8 cellular contexts compared by ENCODE assay signal in the genomic region with DNA sequence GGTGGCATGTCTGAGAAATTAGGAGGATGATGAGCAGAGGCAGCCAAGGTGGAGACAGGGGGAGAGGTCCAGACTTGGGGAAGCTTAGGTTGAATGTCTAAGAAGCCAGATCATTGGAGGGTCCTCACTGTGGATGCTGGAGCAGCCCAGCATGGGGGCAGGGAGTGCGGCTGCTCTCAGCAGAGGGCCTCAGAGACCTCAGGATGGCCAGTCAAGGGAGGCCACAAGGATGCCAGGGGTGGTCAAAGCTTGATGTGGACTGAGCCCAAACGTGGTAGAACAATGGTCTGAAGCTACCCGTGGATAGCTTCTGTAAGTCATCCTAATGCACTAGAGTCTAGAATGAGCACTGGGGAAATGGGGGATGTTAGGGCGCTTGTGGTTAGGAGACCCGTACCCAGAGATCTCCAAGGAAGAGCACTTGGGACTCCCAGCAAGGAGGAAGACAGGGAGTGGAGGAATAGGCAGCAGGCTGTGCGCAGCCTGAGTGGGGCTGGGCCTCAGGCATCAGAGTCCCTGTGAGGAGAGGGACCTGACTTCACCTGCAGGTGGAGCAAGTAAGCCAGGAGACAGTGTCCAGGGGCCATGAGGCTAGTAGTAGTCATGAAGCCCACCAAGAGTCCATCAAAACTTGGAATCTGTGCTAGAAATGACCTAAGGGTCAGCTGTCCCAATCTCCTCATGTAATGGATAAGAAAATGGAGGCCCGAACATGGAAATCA. TPM values are rescaled to one million over a fixed set of nuclear protein-coding genes. Genes with fewer than 3 reads are reported as not detected.
DNase-seq lines count a peak whose midpoint lies in the region; ATAC-seq and TF ChIP-seq lines count a peak whose summit lies in the region.

No MANE protein-coding gene starts in this region.

- ATAC-seq in Panc1: peak; percentile 67
- ATAC-seq in GM18870 (IDR thresholded peaks at IDR 0.05; ENCODE audit: unreplicated experiment): no peak

- H3K27me3 ChIP-seq in Panc1 (ENCODE audit: control insufficient read depth, insufficient read depth, low read length): peaks cover 10% of the 10 kb centered on the region

- CTCF ChIA-PET in AG04449 (lab: Yijun Ruan, JAX): interaction anchor here (0.7 to 14.9 kb wide), 25 partner anchors 7 to 593 kb away, joined by 3 to 527 read pairs (median 5); a partner anchor contains a TSS
- CTCF ChIA-PET in Panc1 (lab: Charles Lee): interaction anchor here (0.6 to 2.4 kb wide), 13 partner anchors 35 to 327 kb away, joined by 3 to 26 read pairs (median 5); no protein-coding TSS in a partner anchor

- H3K4me1 ChIP-seq in Panc1 (ENCODE audit: control insufficient read depth, insufficient read depth, low read length): 0 out of 2 replicates have a peak, but pooled peaks cover 3% of the 10 kb centered on the region

- in situ Hi-C loops in Panc1 (cut with HindIII; ENCODE audit: low pct_unique_long_range_greater_than_20kb, low sequenced_read_pairs): loop anchor here (10.0 to 25.0 kb wide), 2 partner anchors 141 to 259 kb away; a partner anchor contains a TSS

- DNase-seq in AG04449 (ENCODE audit: low read depth, low spot score) (no peak), Panc1 (ENCODE audit: low read depth, low spot score) (no peak), fibroblast of villous mesenchyme (ENCODE audit: low read depth) (no peak), DMS79 treated with DMSO at 0.1 percent for 48 hours (lab: John Stamatoyannopoulos, UW) (no peak), DMS153 (lab: John Stamatoyannopoulos, UW) (no peak)
- DNase-seq in stimulated activated CD4-positive, alpha-beta T cell treated with anti-CD3 and anti-CD28 coated beads, Interleukin-4, amount 100 ng/mL, for 24 hours: no peak

- no peaks in the 10 kb centered on the region for H3K9me3 ChIP-seq in Panc1 (ENCODE audit: control insufficient read depth, insufficient read depth, low read depth, low read length)

- H3K36me3 ChIP-seq in Panc1 (ENCODE audit: control insufficient read depth, insufficient read depth, low read length): no peaks in the 10 kb centered on the region

- H3K4me3 ChIP-seq in AG04449 (ENCODE audit: low read depth, low read length) (no peak overlapping the region), Panc1 (ENCODE audit: low read depth in 2 of 2, low read length in 2 of 2) (no peak overlapping the region), fibroblast of villous mesenchyme (ENCODE audit: low read depth, low read length) (no peak overlapping the region)

- BruUV-seq in Panc1 (replicated peaks; lab: Mats Ljungman, UMichigan): no TSS peak

- POLR2A ChIA-PET in AG04449 (lab: Yijun Ruan, JAX) (no interaction called here), Panc1 (lab: Charles Lee) (no interaction called here)

- intact Hi-C loops in Panc1 (cut with micrococcal nuclease; ENCODE audit: unreplicated experiment): no loop called here

- no peak overlapping the region for H3K27ac ChIP-seq in Panc1 (ENCODE audit: low read length)

- peak; percentile 25 for TF ChIP-seq CTCF in AG04449 (IDR thresholded peaks at IDR 0.05; ENCODE audit: insufficient read depth, low read length, missing control alignments)
- peak; percentile 59 for TF ChIP-seq CTCF in GM12872 (IDR thresholded peaks at IDR 0.05; ENCODE audit: insufficient read depth, low read depth, low read length)
- peak; percentile 80 for TF ChIP-seq CTCF in Panc1 (IDR thresholded peaks at IDR 0.05)
- TF ChIP-seq CTCF in fibroblast of villous mesenchyme (IDR thresholded peaks at IDR 0.05; ENCODE audit: insufficient read depth, low read depth, low read length): peak; percentile 28

RNA-seq across cellular contexts. Expression of a gene that starts 4.3 kb away (rescaled TPM):
- total RNA-seq in Panc1 (2021; ENCODE audit: unreplicated experiment) (0.44 TPM), fibroblast of villous mesenchyme (not detected in 2 replicates)
- polyA plus RNA-seq in Panc1 (2012; ENCODE audit: insufficient read length): not detected

RNA-seq across cellular contexts. Expression of a gene that starts 4.7 kb away (rescaled TPM):
- total RNA-seq in Panc1 (2021; ENCODE audit: unreplicated experiment) (not detected), fibroblast of villous mesenchyme (not detected in 2 replicates)
- not detected for polyA plus RNA-seq in Panc1 (2012; ENCODE audit: insufficient read length)

RNA-seq across cellular contexts. Expression of a gene that starts 22.0 kb away (rescaled TPM):
- total RNA-seq in Panc1 (2021; ENCODE audit: unreplicated experiment) (not detected), fibroblast of villous mesenchyme (not detected in 2 replicates)
- polyA plus RNA-seq in Panc1 (2012; ENCODE audit: insufficient read length): not detected

RNA-seq across cellular contexts. Expression of a gene that starts 37.5 kb away (rescaled TPM):
- total RNA-seq in Panc1 (2021; ENCODE audit: unreplicated experiment): not detected
- not detected for polyA plus RNA-seq in Panc1 (2012; ENCODE audit: insufficient read length)
- not detected in 2 replicates for total RNA-seq in fibroblast of villous mesenchyme

RNA-seq across cellular contexts. Expression of a gene that starts 40.6 kb away (rescaled TPM):
- total RNA-seq in Panc1 (2021; ENCODE audit: unreplicated experiment): not detected
- not detected for polyA plus RNA-seq in Panc1 (2012; ENCODE audit: insufficient read length)
- total RNA-seq in fibroblast of villous mesenchyme: not detected in 2 replicates

Comparison
In these comparisons a context has a peak if more than half of its experiments do, and no peak if none do; other contexts are left out.
1. CTCF ChIP-seq: peak in every context shown above with its lines; median percentile 80 in Panc1; 59 in GM12872; 28 in fibroblast of villous mesenchyme; 25 in AG04449.